28 cellular contexts compared by ENCODE assay signal in genomic region chr12:38977132-38977531, GRCh38.
"Had no signal": no experiment of that assay in that cellular context is flagged by ENCODE, and none has a peak within 500 bp of the region (broad histone marks: within the 10 kb centered on the region; RNA-seq: fewer than 3 reads in every experiment).

No MANE protein-coding gene starts in this region.

- H3K27ac ChIP-seq: colonic mucosa, coronary artery, dorsolateral prefrontal cortex, epithelial cell of prostate, esophagus muscularis mucosa, esophagus squamous epithelium, foreskin keratinocyte, gastrocnemius medialis, gastroesophageal sphincter, heart left ventricle, heart right ventricle had no signal

- FAIRE-seq: colon, endometrium, endothelial cell of umbilical vein, frontal cortex had no signal

- H3K27me3 ChIP-seq: colonic mucosa, esophagus muscularis mucosa, esophagus squamous epithelium, foreskin keratinocyte, gastrocnemius medialis, gastroesophageal sphincter, heart left ventricle, heart right ventricle had no signal

- DNase-seq: colonic mucosa; cortex of kidney; dermis blood vessel endothelial cell; dorsolateral prefrontal cortex; effector CD4-positive, alpha-beta T cell; effector CD8-positive, alpha-beta T cell; effector memory CD4-positive, alpha-beta T cell; effector memory CD8-positive, alpha-beta T cell; endodermal cell; erythroblast; esophagus squamous epithelium; foreskin fibroblast; foreskin keratinocyte; foreskin melanocyte; gastrocnemius medialis; glutamatergic neuron; head of caudate nucleus; heart left ventricle; heart right ventricle had no signal

- H3K9me3 ChIP-seq: colonic mucosa, esophagus muscularis mucosa, esophagus squamous epithelium, gastrocnemius medialis, gastroesophageal sphincter had no signal

- H3K4me3 ChIP-seq: colonic mucosa, coronary artery, dorsolateral prefrontal cortex, esophagus muscularis mucosa, esophagus squamous epithelium, gastrocnemius medialis, gastroesophageal sphincter, heart left ventricle, heart right ventricle had no signal

- H3K4me1 ChIP-seq: colonic mucosa, esophagus muscularis mucosa, esophagus squamous epithelium, foreskin keratinocyte, gastrocnemius medialis, gastroesophageal sphincter, heart left ventricle, heart right ventricle had no signal

- H3K36me3 ChIP-seq: colonic mucosa, esophagus muscularis mucosa, esophagus squamous epithelium, gastrocnemius medialis, gastroesophageal sphincter, heart left ventricle, heart right ventricle had no signal

- ATAC-seq: effector memory CD8-positive, alpha-beta T cell; esophagus mucosa; foreskin keratinocyte; gastrocnemius medialis; gastroesophageal sphincter; heart left ventricle; heart right ventricle had no signal
